ENCODE assay signal across 20 cellular contexts in the genomic region with DNA sequence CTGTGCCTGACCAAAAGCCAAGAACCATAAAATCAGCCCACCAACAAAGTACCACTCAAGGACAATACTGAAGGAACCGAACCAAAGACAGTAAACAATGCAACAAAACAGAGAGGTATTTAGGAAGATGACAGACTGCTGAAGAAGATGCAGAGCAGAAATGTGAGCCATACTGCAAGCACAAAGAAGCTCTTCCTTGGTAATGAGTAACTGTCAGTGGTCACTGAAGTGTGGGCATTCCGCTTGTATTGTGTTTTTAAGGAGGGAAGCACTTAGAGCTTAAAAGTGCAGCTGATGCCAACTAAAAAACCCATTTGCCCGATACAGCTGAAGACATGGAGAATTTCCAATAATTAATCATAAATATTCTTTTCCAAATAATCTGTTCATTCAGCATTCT.
"Had no signal": no experiment of that assay in that cellular context is flagged by ENCODE, and none has a peak within 500 bp of the region (broad histone marks: within the 10 kb centered on the region; RNA-seq: fewer than 3 reads in every experiment).

No MANE protein-coding gene starts in this region.

- H3K9me3 ChIP-seq: body of pancreas, right atrium auricular region, transverse colon had no signal

- FAIRE-seq: keratinocyte, TTC549 had no signal

- H3K27me3 ChIP-seq: body of pancreas, foreskin keratinocyte, right atrium auricular region, transverse colon had no signal

- H3K4me1 ChIP-seq: body of pancreas, foreskin keratinocyte, right atrium auricular region, transverse colon had no signal

- H3K27ac ChIP-seq: body of pancreas, foreskin keratinocyte, right atrium auricular region, transverse colon had no signal

- H3K4me3 ChIP-seq: body of pancreas, right atrium auricular region, transverse colon had no signal

- DNase-seq: activated B cell treated with CpG ODN at 0.5 μM for 24 hours; activated CD4-positive, alpha-beta T cell treated with anti-CD3 and anti-CD28 coated beads for 48 hours; activated CD8-positive, alpha-beta T cell treated with anti-CD3 and anti-CD28 coated beads for 36 hours; activated naive CD4-positive, alpha-beta T cell; activated naive CD8-positive, alpha-beta T cell treated with anti-CD3 and anti-CD28 coated beads, Interleukin-2, amount 10 ng/mL, durations not matched to agents 7 days and 5 days; activated T-cell treated with anti-CD3 and anti-CD28 coated beads, Interleukin-2, amount 50 U/mL, for 1 hour; body of pancreas; caudate nucleus; effector memory CD8-positive, alpha-beta T cell; foreskin keratinocyte; glutamatergic neuron; left ventricle myocardium superior; naive thymus-derived CD8-positive, alpha-beta T cell; stimulated activated CD4-positive, alpha-beta T cell treated with anti-CD3 and anti-CD28 coated beads, Interleukin-12 subunit alpha, Interleukin-12 subunit beta, amount 100 ng/mL, for 4 hours; stimulated activated CD4-positive, alpha-beta T cell treated with anti-CD3 and anti-CD28 coated beads, Interleukin-1b, Interleukin-23, amount 100 ng/mL, for 48 hours; stimulated activated naive CD8-positive, alpha-beta T cell treated with anti-CD3 and anti-CD28 coated beads, Interleukin-15, Interleukin-2, amounts not matched to agents 100 U/mL and 50 U/mL, for 24 hours; transverse colon had no signal

- H3K36me3 ChIP-seq: right atrium auricular region, transverse colon had no signal
